Comparison of ENCODE assay signal across 32 cellular contexts in genomic region chr1:193749868-193750267, GRCh38.
"Had no signal": no experiment of that assay in that cellular context is flagged by ENCODE, and none has a peak within 500 bp of the region (broad histone marks: within the 10 kb centered on the region; RNA-seq: fewer than 3 reads in every experiment).

No MANE protein-coding gene starts in this region.

- FAIRE-seq: astrocyte had no signal

- DNase-seq: activated B cell treated with CpG ODN at 0.5 μM for 24 hours; activated CD4-positive, alpha-beta memory T cell treated with anti-CD3 and anti-CD28 coated beads for 36 hours; activated CD4-positive, alpha-beta T cell treated with anti-CD3 and anti-CD28 coated beads for 4 hours; activated CD4-positive, alpha-beta T cell treated with anti-CD3 and anti-CD28 coated beads, Interleukin-2, amount 10 ng/mL, durations not matched to agents 24 days and 14 days; activated CD4-positive, alpha-beta T cell treated with anti-CD3 and anti-CD28 coated beads, Interleukin-2, amount 50 U/mL, for 1 hour; activated CD4-positive, alpha-beta T cell treated with anti-CD3 and anti-CD28 coated beads, Interleukin-2, amount 50 U/mL, for 4 hours; activated CD4-positive, CD25-positive, alpha-beta regulatory T cell treated with anti-CD3 and anti-CD28 coated beads, Interleukin-2, amount 50 U/mL, for 72 hours; activated CD8-positive, alpha-beta memory T cell treated with anti-CD3 and anti-CD28 coated beads, Interleukin-2, amount 50 U/mL, for 4 hours; activated CD8-positive, alpha-beta T cell treated with anti-CD3 and anti-CD28 coated beads for 36 hours; activated effector memory CD4-positive, alpha-beta T cell treated with anti-CD3 and anti-CD28 coated beads, Interleukin-2, amount 50 U/mL, for 16 hours; activated gamma-delta T cell treated with Interleukin-2 at 50 U/mL for 16 hours; activated naive CD4-positive, alpha-beta T cell; activated naive CD4-positive, alpha-beta T cell treated with anti-CD3 and anti-CD28 coated beads for 36 hours; activated naive CD4-positive, alpha-beta T cell treated with anti-CD3 and anti-CD28 coated beads, Interleukin-2, amount 50 U/mL, for 16 hours; activated naive CD8-positive, alpha-beta T cell treated with anti-CD3 and anti-CD28 coated beads for 36 hours; activated T-cell treated with anti-CD3 and anti-CD28 coated beads for 4 hours; activated T-cell treated with anti-CD3 and anti-CD28 coated beads, Interleukin-2, amount 50 U/mL, for 1 hour; activated T-cell treated with anti-CD3 and anti-CD28 coated beads, Interleukin-2, amount 50 U/mL, for 4 hours; activated T-cell treated with anti-CD3 and anti-CD28 coated beads, Interleukin-2, amount 50 U/mL, for 72 hours; adrenal gland; amniotic stem cell; aorta; body of pancreas; brain microvascular endothelial cell; central memory CD4-positive, alpha-beta T cell; T-helper 1 cell; T-helper 2 cell; T-helper 9 cell; WERI-Rb-1 had no signal

- ATAC-seq: activated CD8-positive, alpha-beta T cell treated with anti-CD3 and anti-CD28 coated beads for 36 hours; activated naive CD4-positive, alpha-beta T cell treated with anti-CD3 and anti-CD28 coated beads, Interleukin-2, amount 50 U/mL, for 72 hours; activated T-cell treated with anti-CD3 and anti-CD28 coated beads, Interleukin-2, amount 50 U/mL, for 4 hours; activated T-cell treated with anti-CD3 and anti-CD28 coated beads, Interleukin-2, amount 50 U/mL, for 72 hours; activated T-helper 17 cell treated with anti-CD3 and anti-CD28 coated beads, Interleukin-2, amount 50 U/mL, for 72 hours; body of pancreas had no signal
